ENCODE assay signal across 8 cellular contexts in the genomic region with DNA sequence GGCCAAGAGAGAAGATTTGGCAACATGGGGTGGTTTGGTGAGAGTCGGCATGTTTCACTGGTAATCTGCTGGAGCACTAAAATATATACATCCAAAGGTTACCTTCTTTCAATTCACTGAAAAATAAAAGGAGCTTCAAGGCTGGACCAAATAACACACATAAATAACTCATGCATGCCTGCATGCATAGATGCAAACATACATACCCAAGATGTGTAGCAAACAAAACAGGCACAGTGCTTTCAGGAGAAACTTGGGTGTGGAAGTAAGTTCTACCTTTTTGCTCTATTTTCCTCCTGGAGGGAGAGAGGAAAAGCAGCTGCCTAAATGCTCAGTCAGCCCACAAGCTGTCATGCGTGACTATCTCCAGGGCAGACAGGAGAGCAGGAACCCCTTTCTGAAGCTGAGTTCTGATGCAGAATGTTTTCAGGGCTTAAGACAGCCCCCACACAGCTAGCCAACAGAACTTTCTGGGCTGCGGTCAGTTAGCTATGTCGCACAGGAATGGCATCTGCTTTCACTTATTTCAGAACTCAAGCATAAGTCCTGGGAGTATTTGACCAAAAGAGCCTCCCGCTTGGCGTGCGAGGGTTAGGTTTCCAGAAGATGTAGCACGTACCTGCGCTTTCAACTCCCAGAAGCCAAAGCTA.
DNase-seq lines count a peak whose midpoint lies in the region; ATAC-seq lines count a peak whose summit lies in the region.

No MANE protein-coding gene starts in this region.

- H3K36me3 ChIP-seq in BLaER1 treated with 17β-estradiol and CSF1 and Interleukin-3, amounts not matched to agents 10 nM and 100 nM = no peaks in the 10 kb centered on the region

- peak overlapping the region; percentile 22 to 63 (median 46) for H3K4me3 ChIP-seq in BLaER1 treated with 17β-estradiol and CSF1 and Interleukin-3, amounts not matched to agents 10 nM and 100 nM

- H3K9ac ChIP-seq in BLaER1 treated with 17β-estradiol and CSF1 and Interleukin-3, amounts not matched to agents 10 nM and 100 nM = peak overlapping the region; percentile 81 to 94 (median 89)

- peak overlapping the region; percentile 85 to 99 (median 95) for H3K4me2 ChIP-seq in BLaER1 treated with 17β-estradiol and CSF1 and Interleukin-3, amounts not matched to agents 10 nM and 100 nM

- no peaks in the 10 kb centered on the region; a peak in 1 of 22 replicates for H3K27me3 ChIP-seq in BLaER1 treated with 17β-estradiol and CSF1 and Interleukin-3, amounts not matched to agents 10 nM and 100 nM

- H3K4me1 ChIP-seq in BLaER1 treated with 17β-estradiol and CSF1 and Interleukin-3, amounts not matched to agents 10 nM and 100 nM = peaks cover 86 to 96% (median 93%) of the 10 kb centered on the region in 10 experiments

- no peaks in the 10 kb centered on the region for H3K9me3 ChIP-seq in BLaER1 treated with 17β-estradiol and CSF1 and Interleukin-3, amounts not matched to agents 10 nM and 100 nM (replicated peaks in 1 of 11)

- ATAC-seq in GM18907 (IDR thresholded peaks at IDR 0.05; ENCODE audit: unreplicated experiment) (peak; percentile 51), HG03097 (IDR thresholded peaks at IDR 0.05; ENCODE audit: low FRiP score, unreplicated experiment) (peak; percentile 36)

- peak overlapping the region; percentile 84 to 100 (median 97) for H3K27ac ChIP-seq in BLaER1 treated with 17β-estradiol and CSF1 and Interleukin-3, amounts not matched to agents 10 nM and 100 nM

- no peaks in the 10 kb centered on the region for H4K20me1 ChIP-seq in BLaER1 treated with 17β-estradiol and CSF1 and Interleukin-3, amounts not matched to agents 10 nM and 100 nM

- DNase-seq in RPMI7951 (ENCODE audit: low read depth) = peak; percentile 100
- DNase-seq in dedifferentiated amniotic fluid mesenchymal stem cell (ENCODE audit: extremely low spot score) = peak; percentile 98
- peak; percentile 99 for DNase-seq in myocyte (ENCODE audit: low read depth)
- no peak for DNase-seq in NCI-H524 (lab: John Stamatoyannopoulos, UW)
- no peak for DNase-seq in NCI-H146 (lab: John Stamatoyannopoulos, UW)

Comparison
In these comparisons a context has a peak if more than half of its experiments do, and no peak if none do; other contexts are left out.
1. DNase-seq: peak in RPMI7951 (single experiment), dedifferentiated amniotic fluid mesenchymal stem cell (single experiment) and myocyte (single experiment); none in NCI-H524 (0 of 2) and NCI-H146 (single experiment).